In the genomic region with DNA sequence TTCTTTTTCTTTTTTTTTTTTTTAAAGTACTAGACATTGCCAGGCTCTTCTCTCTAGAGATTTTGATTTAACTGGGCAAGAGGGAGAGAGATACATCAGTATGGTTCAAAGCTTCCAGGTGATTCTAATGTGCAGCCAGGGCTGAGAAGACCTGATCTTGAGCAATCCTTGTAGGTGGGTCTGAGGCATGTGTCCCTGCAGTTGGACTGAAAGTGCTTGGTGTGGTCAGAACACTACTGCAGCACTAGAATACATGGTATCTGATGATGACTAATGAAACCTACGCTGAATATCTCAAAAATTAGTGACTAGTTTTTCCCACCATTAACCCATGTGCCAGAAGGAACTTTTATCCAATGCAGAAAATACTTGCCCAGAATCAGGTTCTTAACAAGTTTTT, we compare ENCODE assay signal across 15 cellular contexts. TPM values are rescaled to one million over a fixed set of nuclear protein-coding genes. Genes with fewer than 3 reads are reported as not detected.
DNase-seq lines count a peak whose midpoint lies in the region; ATAC-seq and TF ChIP-seq lines count a peak whose summit lies in the region.
"Had no signal": no experiment of that assay in that cellular context is flagged by ENCODE, and none has a peak within 500 bp of the region (broad histone marks: within the 10 kb centered on the region; RNA-seq: fewer than 3 reads in every experiment).

No MANE protein-coding gene starts in this region.

- no peak overlapping the region for H2AFZ ChIP-seq in mammary epithelial cell (ENCODE audit: low read depth, low read length)
- H2AFZ ChIP-seq in KMS-11 (ENCODE audit: low read depth): no peak overlapping the region

- no peak for ATAC-seq in GM19035 (IDR thresholded peaks at IDR 0.05; ENCODE audit: unreplicated experiment)
- ATAC-seq: A549, HepG2 had no signal

- in situ Hi-C loops in mammary epithelial cell (cut with MboI; ENCODE audit: low sequenced_read_pairs in 2 of 2): loop anchor here (10.0 to 25.0 kb wide), 2 partner anchors 405 to 407 kb away; no protein-coding TSS in a partner anchor

- BruUV-seq in mammary epithelial cell (replicated peaks; lab: Mats Ljungman, UMichigan): no TSS peak

- intact Hi-C loops in mammary epithelial cell (cut with micrococcal nuclease): loop anchor here (2.0 to 5.0 kb wide), 3 partner anchors 199 to 877 kb away; a partner anchor contains a TSS
- intact Hi-C loops in breast epithelium (cut with DNase I; ENCODE audit: low total_unique reads): no loop called here

- DNase-seq in mammary epithelial cell (peak; percentile 21), breast epithelium (ENCODE audit: low spot score in 2 of 2) (no peak), caudate nucleus (lab: John Stamatoyannopoulos, UW) (no peak), SIG-M5 (lab: John Stamatoyannopoulos, UW) (no peak), GM19238 (ENCODE audit: insufficient read length, low spot score) (no peak)
- DNase-seq: BE2C; CD4-positive, alpha-beta memory T cell; DMS79; GOT3; H9 had no signal

- H4K20me1 ChIP-seq in mammary epithelial cell (ENCODE audit: insufficient read depth, low read length): no peaks in the 10 kb centered on the region
- no peaks in the 10 kb centered on the region for H4K20me1 ChIP-seq in KMS-11 (ENCODE audit: insufficient read depth)

- no peak overlapping the region for H3K27ac ChIP-seq in mammary epithelial cell (ENCODE audit: insufficient read depth, low read depth, low read length)
- no peak overlapping the region for H3K27ac ChIP-seq in breast epithelium
- peak overlapping the region; percentile 36; the same call in 1 of the 2 replicates for H3K27ac ChIP-seq in KMS-11
- H3K27ac ChIP-seq in caudate nucleus (ENCODE audit: low read depth, low read length): peak overlapping the region; percentile 61
- H3K27ac ChIP-seq: A549, C4-2B had no signal

- CTCF ChIA-PET in mammary epithelial cell (lab: Charles Lee; ENCODE audit: low non-redundant PET): no interaction called here

- H3K79me2 ChIP-seq in mammary epithelial cell (ENCODE audit: insufficient read depth, low read length) (no peaks in the 10 kb centered on the region), KMS-11 (ENCODE audit: insufficient read depth, low read depth) (no peaks in the 10 kb centered on the region)

- dilution Hi-C loops in mammary epithelial cell (cut with HindIII; ENCODE audit: low sequenced_read_pairs): no loop called here

- H3K9ac ChIP-seq in mammary epithelial cell (ENCODE audit: insufficient read depth, low read length): no peak overlapping the region
- H3K9ac ChIP-seq in KMS-11: no peak overlapping the region

- TF ChIP-seq POLR2A in breast epithelium (IDR thresholded peaks at IDR 0.05): no peak

- 100% methylated on average over 1 of the region's 1 CpG for WGBS in mammary epithelial cell (ENCODE audit: low coverage, missing lambda C conversion rate)

- TF ChIP-seq CTCF in mammary epithelial cell (conservative IDR thresholded peaks at IDR 0.05 in 1 of 2, IDR thresholded peaks at IDR 0.05 in 1 of 2; ENCODE audit: extremely low read depth in 1 of 2, insufficient read depth in 1 of 2, low read depth in 1 of 2, low read length in 2 of 2): no peak
- TF ChIP-seq CTCF in breast epithelium (IDR thresholded peaks at IDR 0.05): no peak
- TF ChIP-seq CTCF in KMS-11 (conservative IDR thresholded peaks at IDR 0.05; ENCODE audit: low read depth, low read length): no peak

- no peaks in the 10 kb centered on the region for H3K27me3 ChIP-seq in mammary epithelial cell (ENCODE audit: insufficient read depth, low read length)
- no peaks in the 10 kb centered on the region for H3K27me3 ChIP-seq in breast epithelium
- H3K27me3 ChIP-seq in KMS-11 (ENCODE audit: insufficient read depth, low read depth): no peaks in the 10 kb centered on the region
- H3K27me3 ChIP-seq: BE2C had no signal

- H3K36me3 ChIP-seq in mammary epithelial cell (ENCODE audit: insufficient read depth, low read length) (peaks cover 8% of the 10 kb centered on the region), breast epithelium (no peaks in the 10 kb centered on the region), KMS-11 (ENCODE audit: insufficient read depth) (no peaks in the 10 kb centered on the region)
- H3K36me3 ChIP-seq: BE2C had no signal

- H3K4me1 ChIP-seq in mammary epithelial cell (ENCODE audit: insufficient read depth, low read length): peaks cover 18% of the 10 kb centered on the region
- H3K4me1 ChIP-seq in breast epithelium: no peaks in the 10 kb centered on the region
- H3K4me1 ChIP-seq in KMS-11 (ENCODE audit: low read depth, poor library complexity, severe bottlenecking): peaks cover 68% of the 10 kb centered on the region

- H3K9me3 ChIP-seq in mammary epithelial cell (replicated peaks; ENCODE audit: insufficient read depth, low read length) (no peaks in the 10 kb centered on the region), breast epithelium (no peaks in the 10 kb centered on the region)
- H3K9me3 ChIP-seq: A549, BE2C had no signal

- no peak overlapping the region for H3K4me3 ChIP-seq in mammary epithelial cell (replicated peaks in 1 of 3; ENCODE audit: insufficient read depth in 1 of 3, low read depth in 2 of 3, low read length in 3 of 3)
- H3K4me3 ChIP-seq in breast epithelium: no peak overlapping the region
- H3K4me3 ChIP-seq in KMS-11 (IDR thresholded peaks at IDR 0.05; ENCODE audit: insufficient read depth, low read depth, low read length): no peak overlapping the region
- H3K4me3 ChIP-seq: A549 had no signal

- no peak overlapping the region for H3K4me2 ChIP-seq in mammary epithelial cell (ENCODE audit: insufficient read depth, low read depth, low read length)
- H3K4me2 ChIP-seq in KMS-11: peak overlapping the region; percentile 37; the same call in 1 of the 2 replicates
- H3K4me2 ChIP-seq: A549 had no signal

RNA-seq across cellular contexts. Expression of a gene that starts 34.4 kb away (rescaled TPM):
- total RNA-seq in mammary epithelial cell: 1 to 10 TPM; 2.4 to 2.5 TPM
- polyA plus RNA-seq in mammary epithelial cell: 1.2 TPM
- polyA minus RNA-seq in mammary epithelial cell: 7.8 TPM
- total RNA-seq in breast epithelium: 10 to 100 TPM; 16.6 to 71.3 (median 51.5) TPM

Comparison
In these comparisons a context has a peak if more than half of its experiments do, and no peak if none do; other contexts are left out.
1. RNA of a gene that starts 34.4 kb away (total RNA-seq): 16.6 to 71.3 TPM in breast epithelium; 2.4 to 2.5 TPM in mammary epithelial cell; every median in the first group is over 4 times any median in the second.
2. H3K27ac ChIP-seq: peak in KMS-11 (single experiment) and caudate nucleus (single experiment); none in mammary epithelial cell (single experiment) and breast epithelium (0 of 2).